ENCODE assay signal across 32 cellular contexts in the genomic region with DNA sequence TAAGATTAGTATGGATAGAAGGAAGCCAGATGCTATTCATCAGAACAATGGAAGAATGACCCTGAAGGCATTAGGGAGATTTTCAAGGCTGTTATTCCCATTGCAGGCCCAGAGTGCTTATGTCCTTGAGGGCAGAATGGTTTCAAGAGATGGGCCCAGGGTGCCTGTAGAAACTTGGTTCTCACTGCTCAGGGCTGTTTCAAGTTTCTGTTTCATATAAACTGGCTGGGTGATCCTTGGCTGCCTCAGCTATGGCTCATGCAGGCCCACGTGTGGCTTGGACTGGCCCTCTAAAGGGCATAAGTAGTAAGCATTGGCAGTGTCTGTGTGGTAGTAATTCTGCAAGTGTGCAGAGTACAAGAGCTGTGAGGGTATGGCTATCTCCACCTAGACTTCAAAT.
A peak's percentile ranks its signal among the peaks of the same experiment; 100 is the strongest.
DNase-seq lines count a peak whose midpoint lies in the region; ATAC-seq, FAIRE-seq and TF ChIP-seq lines count a peak whose summit lies in the region.
"Had no signal": no experiment of that assay in that cellular context is flagged by ENCODE, and none has a peak within 500 bp of the region (broad histone marks: within the 10 kb centered on the region; RNA-seq: fewer than 3 reads in every experiment).

No MANE protein-coding gene starts in this region.

- H3K4me3 ChIP-seq in bronchial epithelial cell (ENCODE audit: low read depth, low read length): no peak overlapping the region
- H3K4me3 ChIP-seq: BLaER1 treated with 17β-estradiol and CSF1 and Interleukin-3, amounts not matched to agents 10 nM and 100 nM; left ventricle myocardium inferior; right lobe of liver had no signal

- no peak overlapping the region for H3K4me3 Mint-ChIP-seq in stimulated activated memory B cell treated with anti-CD40 and anti-IgM and Interleukin-4, amounts not matched to agents 10 μg/mL and 1 μg/mL and 100 μg/mL, for 72 hours
- H3K4me3 Mint-ChIP-seq: activated CD4-positive, alpha-beta memory T cell treated with anti-CD3 and anti-CD28 coated beads for 36 hours; effector memory CD8-positive, alpha-beta T cell; IgD-negative memory B cell; type B pancreatic cell had no signal

- H3K27me3 Mint-ChIP-seq in stimulated activated memory B cell treated with anti-CD40 and anti-IgM and Interleukin-4, amounts not matched to agents 10 μg/mL and 1 μg/mL and 100 μg/mL, for 72 hours: no peaks in the 10 kb centered on the region
- H3K27me3 Mint-ChIP-seq: type B pancreatic cell had no signal

- TF ChIP-seq CTCF in bronchial epithelial cell (IDR thresholded peaks at IDR 0.05; ENCODE audit: insufficient read depth, low read length, severe bottlenecking): no peak

- no peaks in the 10 kb centered on the region for H3K36me3 Mint-ChIP-seq in stimulated activated memory B cell treated with anti-CD40 and anti-IgM and Interleukin-4, amounts not matched to agents 10 μg/mL and 1 μg/mL and 100 μg/mL, for 72 hours
- H3K36me3 Mint-ChIP-seq: activated CD4-positive, alpha-beta memory T cell treated with anti-CD3 and anti-CD28 coated beads for 36 hours; IgD-negative memory B cell; type B pancreatic cell had no signal

- H3K4me1 Mint-ChIP-seq in stimulated activated memory B cell treated with anti-CD40 and anti-IgM and Interleukin-4, amounts not matched to agents 10 μg/mL and 1 μg/mL and 100 μg/mL, for 72 hours: peaks cover 6% of the 10 kb centered on the region
- H3K4me1 Mint-ChIP-seq: IgD-negative memory B cell had no signal

- H3K36me3 ChIP-seq in bronchial epithelial cell (ENCODE audit: control insufficient read depth, insufficient read depth, low read length): no peaks in the 10 kb centered on the region
- H3K36me3 ChIP-seq: BLaER1 treated with 17β-estradiol and CSF1 and Interleukin-3, amounts not matched to agents 10 nM and 100 nM; left ventricle myocardium inferior; neutrophil; right lobe of liver had no signal

- no peaks in the 10 kb centered on the region for H3K27me3 ChIP-seq in bronchial epithelial cell (ENCODE audit: control insufficient read depth, insufficient read depth, low read length)
- H3K27me3 ChIP-seq: BLaER1 treated with 17β-estradiol and CSF1 and Interleukin-3, amounts not matched to agents 10 nM and 100 nM; neutrophil; right lobe of liver had no signal

- DNase-seq in bronchial epithelial cell (ENCODE audit: low read depth): no peak
- no peak for DNase-seq in HT-29 (ENCODE audit: low spot score)
- no peak for DNase-seq in NCI-H748 treated with DMSO at 0.1 percent for 48 hours (lab: John Stamatoyannopoulos, UW)
- DNase-seq: activated CD4-positive, alpha-beta memory T cell treated with anti-CD3 and anti-CD28 coated beads for 36 hours; activated CD4-positive, CD25-positive, alpha-beta regulatory T cell treated with anti-CD3 and anti-CD28 coated beads, Interleukin-2, amount 50 U/mL, for 72 hours; activated CD8-positive, alpha-beta memory T cell treated with anti-CD3 and anti-CD28 coated beads, Interleukin-2, amount 50 U/mL, for 4 hours; activated naive CD4-positive, alpha-beta T cell treated with Interleukin-2 at 50 U/mL for 16 hours; central memory CD4-positive, alpha-beta T cell; effector memory CD8-positive, alpha-beta T cell; erythroblast; GDM1; head of caudate nucleus; left ventricle myocardium inferior; NCI-H1105; NCI-H187 treated with DMSO at 0.1 percent for 48 hours; NCI-H2171 treated with DMSO at 0.1 percent for 48 hours; NCI-H510A treated with DMSO at 0.1 percent for 48 hours; NK-92 treated with Interleukin-12 subunit alpha and Interleukin-12 subunit beta, amount 100 ng/mL, for 24 hours; PC-3; posterior cingulate gyrus; right lobe of liver; Right ventricle myocardium superior had no signal

- ATAC-seq in GM21528 (IDR thresholded peaks at IDR 0.05; ENCODE audit: low FRiP score, unreplicated experiment): peak; percentile 55
- peak; percentile 49 for ATAC-seq in HG03520 (IDR thresholded peaks at IDR 0.05; ENCODE audit: unreplicated experiment)
- peak; percentile 21 for ATAC-seq in stimulated activated memory B cell treated with anti-CD40 and anti-IgM and Interleukin-4, amounts not matched to agents 10 μg/mL and 1 μg/mL and 100 μg/mL, for 72 hours
- ATAC-seq in GM19328 (IDR thresholded peaks at IDR 0.05; ENCODE audit: unreplicated experiment): no peak
- ATAC-seq: effector memory CD8-positive, alpha-beta T cell; HCT116; PC-3; right lobe of liver had no signal

- H3K9me3 Mint-ChIP-seq in stimulated activated memory B cell treated with anti-CD40 and anti-IgM and Interleukin-4, amounts not matched to agents 10 μg/mL and 1 μg/mL and 100 μg/mL, for 72 hours: no peaks in the 10 kb centered on the region
- H3K9me3 Mint-ChIP-seq: activated CD4-positive, alpha-beta memory T cell treated with anti-CD3 and anti-CD28 coated beads for 36 hours; IgD-negative memory B cell; type B pancreatic cell had no signal

- H3K27ac Mint-ChIP-seq in stimulated activated memory B cell treated with anti-CD40 and anti-IgM and Interleukin-4, amounts not matched to agents 10 μg/mL and 1 μg/mL and 100 μg/mL, for 72 hours: no peak overlapping the region
- H3K27ac Mint-ChIP-seq: activated CD4-positive, alpha-beta memory T cell treated with anti-CD3 and anti-CD28 coated beads for 36 hours; effector memory CD8-positive, alpha-beta T cell; IgD-negative memory B cell; type B pancreatic cell had no signal

- peak; percentile 50 for FAIRE-seq in bronchial epithelial cell (lab: Jason Lieb, UNC)
- FAIRE-seq: islet of Langerhans had no signal
